Comparison of ENCODE assay signal across 8 cellular contexts in genomic region chr14:91946313-91947195, GRCh38. TPM values are rescaled to one million over a fixed set of nuclear protein-coding genes. Genes with fewer than 3 reads are reported as not detected.
DNase-seq lines count a peak whose midpoint lies in the region; ATAC-seq and TF ChIP-seq lines count a peak whose summit lies in the region.

No MANE protein-coding gene starts in this region.

- peaks cover 22% of the 10 kb centered on the region for H3K4me1 Mint-ChIP-seq in activated T-cell treated with anti-CD3 and anti-CD28 coated beads, Interleukin-2, amount 50 U/mL, for 72 hours (ENCODE audit: low read depth)

- no peak overlapping the region for H3K14ac ChIP-seq in mesenchymal stem cell (ENCODE audit: low read length in 2 of 2)

- peak overlapping the region; percentile 92 for H3K9ac ChIP-seq in mesenchymal stem cell (ENCODE audit: low read length)

- H3K27me3 Mint-ChIP-seq in activated T-cell treated with anti-CD3 and anti-CD28 coated beads, Interleukin-2, amount 50 U/mL, for 72 hours (ENCODE audit: low read depth) = peaks cover 43% of the 10 kb centered on the region

- peak overlapping the region; percentile 77 for H2AFZ ChIP-seq in mesenchymal stem cell (ENCODE audit: low read depth, low read length)

- peak overlapping the region; percentile 86 to 88 for H3K4me3 Mint-ChIP-seq in activated T-cell treated with anti-CD3 and anti-CD28 coated beads, Interleukin-2, amount 50 U/mL, for 72 hours

- no peak overlapping the region for H4K8ac ChIP-seq in mesenchymal stem cell (ENCODE audit: low read length)

- H3K4me1 ChIP-seq in mesenchymal stem cell (ENCODE audit: control insufficient read depth, insufficient read depth, low read depth, low read length) (no peaks in the 10 kb centered on the region), upper lobe of right lung (no peaks in the 10 kb centered on the region)

- TF ChIP-seq CTCF in choroid plexus epithelial cell (conservative IDR thresholded peaks at IDR 0.05; ENCODE audit: low read depth, low read length) (no peak), upper lobe of right lung (IDR thresholded peaks at IDR 0.05) (no peak)

- no peak overlapping the region for H4K91ac ChIP-seq in mesenchymal stem cell (ENCODE audit: low read length)

- H3K4me2 ChIP-seq in mesenchymal stem cell (ENCODE audit: low read length, poor library complexity, severe bottlenecking) = peak overlapping the region; percentile 91

- H3K9me3 ChIP-seq in mesenchymal stem cell (ENCODE audit: control insufficient read depth, low read length) (no peaks in the 10 kb centered on the region), upper lobe of right lung (no peaks in the 10 kb centered on the region)

- no peak for DNase-seq in activated T-cell treated with anti-CD3 and anti-CD28 coated beads, Interleukin-2, amount 50 U/mL, for 72 hours
- no peak for DNase-seq in activated T-cell treated with anti-CD3 and anti-CD28 coated beads, Interleukin-2, amount 50 U/mL, for 1 hour
- DNase-seq in choroid plexus epithelial cell (ENCODE audit: low read depth) = peak; percentile 71
- DNase-seq in mesenchymal stem cell = peak; percentile 40
- DNase-seq in upper lobe of right lung = no peak
- DNase-seq in NCI-H2029 treated with DMSO at 0.1 percent for 48 hours (lab: John Stamatoyannopoulos, UW) = no peak

- no peak overlapping the region for H2BK120ac ChIP-seq in mesenchymal stem cell (ENCODE audit: low read depth, low read length)

- H3K9me3 Mint-ChIP-seq in activated T-cell treated with anti-CD3 and anti-CD28 coated beads, Interleukin-2, amount 50 U/mL, for 72 hours = no peaks in the 10 kb centered on the region

- no peak overlapping the region for H2BK15ac ChIP-seq in mesenchymal stem cell (ENCODE audit: low read depth, poor library complexity, severe bottlenecking)

- no peak overlapping the region for H3K27ac Mint-ChIP-seq in activated T-cell treated with anti-CD3 and anti-CD28 coated beads, Interleukin-2, amount 50 U/mL, for 72 hours

- no peaks in the 10 kb centered on the region for H3K79me1 ChIP-seq in mesenchymal stem cell (replicated peaks; ENCODE audit: low read length, poor library complexity, severe bottlenecking)

- no peak overlapping the region for H3K18ac ChIP-seq in mesenchymal stem cell (ENCODE audit: low read depth in 1 of 2, low read length in 2 of 2)

- H2BK12ac ChIP-seq in mesenchymal stem cell (ENCODE audit: low read length in 2 of 2) = no peak overlapping the region

- intact Hi-C loops in upper lobe of right lung (cut with DNase I) = no loop called here

- H3K36me3 ChIP-seq in mesenchymal stem cell (ENCODE audit: control insufficient read depth in 1 of 2, insufficient read depth in 2 of 2, low read depth in 1 of 2, low read length in 2 of 2) = peaks cover 0 to 8% of the 10 kb centered on the region in 2 experiments
- no peaks in the 10 kb centered on the region for H3K36me3 ChIP-seq in upper lobe of right lung

- H2BK5ac ChIP-seq in mesenchymal stem cell (ENCODE audit: low read depth, low read length, poor library complexity, severe bottlenecking) = no peak overlapping the region

- H3K36me3 Mint-ChIP-seq in activated T-cell treated with anti-CD3 and anti-CD28 coated beads, Interleukin-2, amount 50 U/mL, for 72 hours (ENCODE audit: insufficient read depth in 2 of 2) = no peaks in the 10 kb centered on the region

- no peak for ATAC-seq in activated T-cell treated with anti-CD3 and anti-CD28 coated beads, Interleukin-2, amount 50 U/mL, for 72 hours (replicated peaks in 1 of 2)
- no peak for ATAC-seq in upper lobe of right lung
- ATAC-seq in GM18520 (IDR thresholded peaks at IDR 0.05; ENCODE audit: unreplicated experiment) = no peak
- ATAC-seq in GM18519 (IDR thresholded peaks at IDR 0.05; ENCODE audit: low FRiP score, unreplicated experiment) = no peak

- H3K23ac ChIP-seq in mesenchymal stem cell (ENCODE audit: low read length in 2 of 2) = no peak overlapping the region

- H3K4me3 ChIP-seq in choroid plexus epithelial cell (ENCODE audit: low read depth, low read length) (peak overlapping the region; percentile 70), mesenchymal stem cell (ENCODE audit: insufficient read depth in 1 of 2, low read depth in 1 of 2, low read length in 2 of 2) (peak overlapping the region in 1 of 2 experiments; percentile 86), upper lobe of right lung (peak overlapping the region; percentile 69)

- no peak overlapping the region for H2AK5ac ChIP-seq in mesenchymal stem cell (ENCODE audit: low read length, severe bottlenecking)

- peak overlapping the region in 1 of 2 experiments; percentile 24 for H3K4ac ChIP-seq in mesenchymal stem cell (ENCODE audit: low read depth in 1 of 2, low read length in 2 of 2)

- H3K27me3 ChIP-seq in mesenchymal stem cell (ENCODE audit: control insufficient read depth in 1 of 2, insufficient read depth in 1 of 2, low read length in 2 of 2) (peaks cover 0 to 4% of the 10 kb centered on the region in 2 experiments), upper lobe of right lung (peaks cover 6% of the 10 kb centered on the region)

- 76% methylated on average over 18 of the region's 20 CpGs for WGBS in mesenchymal stem cell

- H3K27ac ChIP-seq in mesenchymal stem cell (ENCODE audit: low read length, poor library complexity, severe bottlenecking) = no peak overlapping the region
- H3K27ac ChIP-seq in upper lobe of right lung = peak overlapping the region; percentile 89

RNA-seq across cellular contexts. Expression of gene FBLN5, which starts 0.9 kb away (rescaled TPM):
- total RNA-seq in activated T-cell treated with anti-CD3 and anti-CD28 coated beads, Interleukin-2, amount 50 U/mL, for 72 hours = 1 to 10 TPM; 3.0 to 5.6 TPM
- polyA plus RNA-seq in mesenchymal stem cell (2013, experiment 1 of 2) = 132 TPM
- polyA plus RNA-seq in mesenchymal stem cell (2013, experiment 2 of 2) = 132 TPM
- 245 TPM for total RNA-seq in upper lobe of right lung

Comparison
In these comparisons a context has a peak if more than half of its experiments do, and no peak if none do; other contexts are left out.
1. DNase-seq: peak in choroid plexus epithelial cell (single experiment) and mesenchymal stem cell (single experiment); none in activated T-cell treated with anti-CD3 and anti-CD28 coated beads, Interleukin-2, amount 50 U/mL, for 72 hours (0 of 2), activated T-cell treated with anti-CD3 and anti-CD28 coated beads, Interleukin-2, amount 50 U/mL, for 1 hour (single experiment), upper lobe of right lung (single experiment) and NCI-H2029 treated with DMSO at 0.1 percent for 48 hours (single experiment).
2. RNA of gene FBLN5, which starts 0.9 kb away (total RNA-seq): 245 TPM in upper lobe of right lung (single experiment); 3.0 to 5.6 TPM in activated T-cell treated with anti-CD3 and anti-CD28 coated beads, Interleukin-2, amount 50 U/mL, for 72 hours; every median in the first group is over 10 times any median in the second.